In the genomic region with DNA sequence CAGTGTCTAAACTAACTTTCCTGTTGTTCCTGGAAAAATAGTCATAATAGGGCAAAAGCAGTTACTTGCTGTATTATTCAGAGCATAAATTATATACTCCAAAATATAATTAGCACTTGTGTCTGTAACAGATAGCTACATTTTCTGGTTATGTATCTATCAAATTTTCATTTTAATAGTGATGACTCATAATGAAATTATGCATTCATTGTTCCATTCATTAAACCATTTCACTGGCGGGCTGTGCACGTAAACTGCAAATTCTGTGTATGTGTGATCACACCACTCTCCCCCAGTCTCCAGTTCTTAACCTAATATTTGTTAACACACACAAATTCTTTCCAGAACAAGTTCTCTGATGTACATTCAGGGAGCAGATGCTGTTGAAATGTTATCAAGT, we compare ENCODE assay signal across 2 cellular contexts.
TF ChIP-seq lines count a peak whose summit lies in the region.

No MANE protein-coding gene starts in this region.

TF ChIP-seq in SK-N-SH treated with all-trans-retinoic acid at 6 μM for 48 hours, 23 proteins besides CTCF, POLR2A, EP300 and RAD21 (continued from another document):
- TF ChIP-seq, protein P1, sequence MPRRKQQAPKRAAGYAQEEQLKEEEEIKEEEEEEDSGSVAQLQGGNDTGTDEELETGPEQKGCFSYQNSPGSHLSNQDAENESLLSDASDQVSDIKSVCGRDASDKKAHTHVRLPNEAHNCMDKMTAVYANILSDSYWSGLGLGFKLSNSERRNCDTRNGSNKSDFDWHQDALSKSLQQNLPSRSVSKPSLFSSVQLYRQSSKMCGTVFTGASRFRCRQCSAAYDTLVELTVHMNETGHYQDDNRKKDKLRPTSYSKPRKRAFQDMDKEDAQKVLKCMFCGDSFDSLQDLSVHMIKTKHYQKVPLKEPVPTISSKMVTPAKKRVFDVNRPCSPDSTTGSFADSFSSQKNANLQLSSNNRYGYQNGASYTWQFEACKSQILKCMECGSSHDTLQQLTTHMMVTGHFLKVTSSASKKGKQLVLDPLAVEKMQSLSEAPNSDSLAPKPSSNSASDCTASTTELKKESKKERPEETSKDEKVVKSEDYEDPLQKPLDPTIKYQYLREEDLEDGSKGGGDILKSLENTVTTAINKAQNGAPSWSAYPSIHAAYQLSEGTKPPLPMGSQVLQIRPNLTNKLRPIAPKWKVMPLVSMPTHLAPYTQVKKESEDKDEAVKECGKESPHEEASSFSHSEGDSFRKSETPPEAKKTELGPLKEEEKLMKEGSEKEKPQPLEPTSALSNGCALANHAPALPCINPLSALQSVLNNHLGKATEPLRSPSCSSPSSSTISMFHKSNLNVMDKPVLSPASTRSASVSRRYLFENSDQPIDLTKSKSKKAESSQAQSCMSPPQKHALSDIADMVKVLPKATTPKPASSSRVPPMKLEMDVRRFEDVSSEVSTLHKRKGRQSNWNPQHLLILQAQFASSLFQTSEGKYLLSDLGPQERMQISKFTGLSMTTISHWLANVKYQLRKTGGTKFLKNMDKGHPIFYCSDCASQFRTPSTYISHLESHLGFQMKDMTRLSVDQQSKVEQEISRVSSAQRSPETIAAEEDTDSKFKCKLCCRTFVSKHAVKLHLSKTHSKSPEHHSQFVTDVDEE (CRISPR knock-in tag; IDR thresholded peaks at IDR 0.05): no peak
- no peak for TF ChIP-seq PPARA (CRISPR knock-in tag; IDR thresholded peaks at IDR 0.05; ENCODE audit: borderline replicate concordance)
- no peak for TF ChIP-seq ESRRG (CRISPR knock-in tag; IDR thresholded peaks at IDR 0.05)

TF ChIP-seq in SK-N-SH, 30 proteins besides CTCF, POLR2A, EP300 and RAD21 (continued from another document):
- TF ChIP-seq, protein P2, sequence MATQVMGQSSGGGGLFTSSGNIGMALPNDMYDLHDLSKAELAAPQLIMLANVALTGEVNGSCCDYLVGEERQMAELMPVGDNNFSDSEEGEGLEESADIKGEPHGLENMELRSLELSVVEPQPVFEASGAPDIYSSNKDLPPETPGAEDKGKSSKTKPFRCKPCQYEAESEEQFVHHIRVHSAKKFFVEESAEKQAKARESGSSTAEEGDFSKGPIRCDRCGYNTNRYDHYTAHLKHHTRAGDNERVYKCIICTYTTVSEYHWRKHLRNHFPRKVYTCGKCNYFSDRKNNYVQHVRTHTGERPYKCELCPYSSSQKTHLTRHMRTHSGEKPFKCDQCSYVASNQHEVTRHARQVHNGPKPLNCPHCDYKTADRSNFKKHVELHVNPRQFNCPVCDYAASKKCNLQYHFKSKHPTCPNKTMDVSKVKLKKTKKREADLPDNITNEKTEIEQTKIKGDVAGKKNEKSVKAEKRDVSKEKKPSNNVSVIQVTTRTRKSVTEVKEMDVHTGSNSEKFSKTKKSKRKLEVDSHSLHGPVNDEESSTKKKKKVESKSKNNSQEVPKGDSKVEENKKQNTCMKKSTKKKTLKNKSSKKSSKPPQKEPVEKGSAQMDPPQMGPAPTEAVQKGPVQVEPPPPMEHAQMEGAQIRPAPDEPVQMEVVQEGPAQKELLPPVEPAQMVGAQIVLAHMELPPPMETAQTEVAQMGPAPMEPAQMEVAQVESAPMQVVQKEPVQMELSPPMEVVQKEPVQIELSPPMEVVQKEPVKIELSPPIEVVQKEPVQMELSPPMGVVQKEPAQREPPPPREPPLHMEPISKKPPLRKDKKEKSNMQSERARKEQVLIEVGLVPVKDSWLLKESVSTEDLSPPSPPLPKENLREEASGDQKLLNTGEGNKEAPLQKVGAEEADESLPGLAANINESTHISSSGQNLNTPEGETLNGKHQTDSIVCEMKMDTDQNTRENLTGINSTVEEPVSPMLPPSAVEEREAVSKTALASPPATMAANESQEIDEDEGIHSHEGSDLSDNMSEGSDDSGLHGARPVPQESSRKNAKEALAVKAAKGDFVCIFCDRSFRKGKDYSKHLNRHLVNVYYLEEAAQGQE (IDR thresholded peaks at IDR 0.05; ENCODE audit: low read depth, low read length): no peak
- TF ChIP-seq TAF1 (IDR thresholded peaks at IDR 0.05; ENCODE audit: borderline replicate concordance, low read depth, low read length): no peak
- TF ChIP-seq, protein P3, sequence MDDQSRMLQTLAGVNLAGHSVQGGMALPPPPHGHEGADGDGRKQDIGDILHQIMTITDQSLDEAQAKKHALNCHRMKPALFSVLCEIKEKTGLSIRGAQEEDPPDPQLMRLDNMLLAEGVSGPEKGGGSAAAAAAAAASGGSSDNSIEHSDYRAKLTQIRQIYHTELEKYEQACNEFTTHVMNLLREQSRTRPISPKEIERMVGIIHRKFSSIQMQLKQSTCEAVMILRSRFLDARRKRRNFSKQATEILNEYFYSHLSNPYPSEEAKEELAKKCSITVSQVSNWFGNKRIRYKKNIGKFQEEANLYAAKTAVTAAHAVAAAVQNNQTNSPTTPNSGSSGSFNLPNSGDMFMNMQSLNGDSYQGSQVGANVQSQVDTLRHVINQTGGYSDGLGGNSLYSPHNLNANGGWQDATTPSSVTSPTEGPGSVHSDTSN (IDR thresholded peaks at IDR 0.05): no peak
- TF ChIP-seq FOXM1 (IDR thresholded peaks at IDR 0.05; ENCODE audit: low read depth): no peak
- TF ChIP-seq POLR2AphosphoS5 (IDR thresholded peaks at IDR 0.05; ENCODE audit: low read depth, low read length): no peak
